Comparison of ENCODE assay signal across 10 cellular contexts in the genomic region with DNA sequence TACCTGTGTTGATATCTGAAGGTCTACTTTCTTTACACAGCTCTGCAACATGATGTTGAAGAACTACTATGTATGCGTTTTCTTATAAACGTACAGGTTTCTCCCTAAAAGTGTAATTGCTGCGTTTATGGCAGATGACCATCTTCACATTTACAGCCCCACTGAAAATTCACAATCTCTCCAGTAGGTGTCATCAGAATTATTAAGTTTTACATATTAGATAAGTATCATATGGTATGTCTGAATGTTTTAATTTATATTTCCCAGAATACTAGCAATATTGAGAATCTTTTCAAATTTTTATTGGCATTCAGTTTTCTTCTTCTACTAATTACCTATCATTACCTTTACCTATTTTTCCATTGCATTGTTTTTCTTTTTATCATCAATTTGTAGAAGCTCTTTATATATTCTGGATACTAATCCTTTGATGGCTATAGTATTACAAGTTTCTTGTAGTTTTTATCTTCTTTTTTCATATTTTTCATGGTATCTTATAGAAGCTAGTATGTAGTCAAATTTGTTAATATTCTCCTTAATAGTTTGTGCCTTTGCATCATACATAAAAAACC.
DNase-seq lines count a peak whose midpoint lies in the region; ATAC-seq and TF ChIP-seq lines count a peak whose summit lies in the region.
"Had no signal": no experiment of that assay in that cellular context is flagged by ENCODE, and none has a peak within 500 bp of the region (broad histone marks: within the 10 kb centered on the region; RNA-seq: fewer than 3 reads in every experiment).

No MANE protein-coding gene starts in this region.

- CTCF ChIA-PET in SK-N-SH (lab: Yijun Ruan, JAX), result interaction anchor here (0.6 to 3.4 kb wide), 6 partner anchors 40 to 735 kb away, joined by 3 to 17 read pairs (median 4); no protein-coding TSS in a partner anchor

- H3K4me3 ChIP-seq in SK-N-SH (ENCODE audit: low read depth in 2 of 2, low read length in 1 of 2) (no peak overlapping the region), esophagus muscularis mucosa (no peak overlapping the region), testis (no peak overlapping the region), H7 (ENCODE audit: insufficient read depth, low read depth, low read length) (no peak overlapping the region)

- TF ChIP-seq RAD21 in SK-N-SH (IDR thresholded peaks at IDR 0.05; ENCODE audit: low read length), result peak; percentile 50; the same call in 1 of the 2 replicates

- TF ChIP-seq POLR2A in esophagus muscularis mucosa (IDR thresholded peaks at IDR 0.05; ENCODE audit: low read depth) (no peak), testis (IDR thresholded peaks at IDR 0.05) (no peak)

- H3F3A ChIP-seq in SK-N-SH (replicated peaks; ENCODE audit: insufficient read depth), result no peaks in the 10 kb centered on the region

- whole genome bisulfite sequencing in SK-N-SH (ENCODE audit: low lambda C conversion rate), result 71% methylated on average over 3 of the region's 3 CpGs
- 77% methylated on average over 3 of the region's 3 CpGs for WGBS in esophagus muscularis mucosa
- 68 to 82% methylated on average over 3 of the region's 3 CpGs for WGBS in testis, 2 donors

- no peak for DNase-seq in SK-N-SH
- peak; percentile 26 for DNase-seq in NCI-H69 (lab: John Stamatoyannopoulos, UW)
- no peak for DNase-seq in esophagus muscularis mucosa (ENCODE audit: extremely low spot score)
- DNase-seq in testis, result no peak
- no peak for DNase-seq in H7
- no peak for DNase-seq in stimulated activated naive CD4-positive, alpha-beta T cell (lab: John Stamatoyannopoulos, UW)
- DNase-seq in GF-D8 (lab: John Stamatoyannopoulos, UW), result no peak
- DNase-seq: GDM1, NCI-H1436 treated with DMSO at 0.1 percent for 48 hours had no signal

- TF ChIP-seq EP300 in SK-N-SH (IDR thresholded peaks at IDR 0.05; ENCODE audit: borderline replicate concordance in 1 of 2, low read depth in 1 of 2, low read length in 1 of 2), result no peak
- no peak for TF ChIP-seq EP300 in esophagus muscularis mucosa (IDR thresholded peaks at IDR 0.05)

- no peak overlapping the region for H3K4me2 ChIP-seq in SK-N-SH

- H3K4me1 ChIP-seq in SK-N-SH (ENCODE audit: control insufficient read depth in 1 of 2, insufficient read depth in 2 of 2, low read depth in 1 of 2, low read length in 1 of 2) (peaks cover 0 to 4% of the 10 kb centered on the region in 2 experiments; a peak in 2 of 4 replicates), esophagus muscularis mucosa (peaks cover 0 to 16% (median 12%) of the 10 kb centered on the region in 4 donors), testis (no peaks in the 10 kb centered on the region)

- H3K27ac ChIP-seq in SK-N-SH (ENCODE audit: low read depth in 2 of 2, low read length in 1 of 2) (no peak overlapping the region), esophagus muscularis mucosa (replicated peaks in 1 of 4) (no peak overlapping the region), testis (no peak overlapping the region)

- H3K9me2 ChIP-seq in SK-N-SH, result no peaks in the 10 kb centered on the region

- POLR2A ChIA-PET in SK-N-SH (lab: Yijun Ruan, JAX), result no interaction called here

- H3K79me2 ChIP-seq in SK-N-SH (ENCODE audit: insufficient read depth), result no peaks in the 10 kb centered on the region

- H2AFZ ChIP-seq in SK-N-SH (ENCODE audit: low read depth), result no peak overlapping the region

- peaks cover 4% of the 10 kb centered on the region; the same call in 1 of the 2 replicates for H3K9me3 ChIP-seq in SK-N-SH
- no peaks in the 10 kb centered on the region for H3K9me3 ChIP-seq in esophagus muscularis mucosa
- no peaks in the 10 kb centered on the region for H3K9me3 ChIP-seq in testis

- intact Hi-C loops in esophagus muscularis mucosa (cut with DNase I) (loop anchor here (10.0 kb wide), 1 partner anchor 323 kb away; no protein-coding TSS in a partner anchor), testis (cut with DNase I; ENCODE audit: low total_unique reads) (no loop called here)

- no peaks in the 10 kb centered on the region for H3K36me3 ChIP-seq in SK-N-SH (replicated peaks in 1 of 2; ENCODE audit: control insufficient read depth in 1 of 2, insufficient read depth in 2 of 2, low read length in 1 of 2)
- H3K36me3 ChIP-seq in esophagus muscularis mucosa, result no peaks in the 10 kb centered on the region
- H3K36me3 ChIP-seq in testis (ENCODE audit: low read depth, missing control alignments), result no peaks in the 10 kb centered on the region
- H3K36me3 ChIP-seq in H7 (replicated peaks; ENCODE audit: control insufficient read depth, insufficient read depth, low read length), result no peaks in the 10 kb centered on the region

- H3K9ac ChIP-seq in SK-N-SH, result no peak overlapping the region

- no peak for ATAC-seq in SK-N-SH treated with all-trans-retinoic acid at 6 μM for 48 hours

- H3K27me3 ChIP-seq in SK-N-SH (ENCODE audit: insufficient read depth) (no peaks in the 10 kb centered on the region), esophagus muscularis mucosa (no peaks in the 10 kb centered on the region), testis (no peaks in the 10 kb centered on the region), H7 (ENCODE audit: control insufficient read depth, insufficient read depth, low read length) (no peaks in the 10 kb centered on the region)

- H4K20me1 ChIP-seq in SK-N-SH (ENCODE audit: insufficient read depth), result no peaks in the 10 kb centered on the region

- TF ChIP-seq CTCF in SK-N-SH (IDR thresholded peaks at IDR 0.05), result peak; percentile 53
- peak; percentile 26 to 62 (median 43) for TF ChIP-seq CTCF in esophagus muscularis mucosa (IDR thresholded peaks at IDR 0.05)
- TF ChIP-seq CTCF in testis (IDR thresholded peaks at IDR 0.05), result peak; percentile 24 to 44 (median 30)

TF ChIP-seq in SK-N-SH, 30 proteins besides CTCF, POLR2A, EP300 and RAD21:
- TF ChIP-seq, protein P1, sequence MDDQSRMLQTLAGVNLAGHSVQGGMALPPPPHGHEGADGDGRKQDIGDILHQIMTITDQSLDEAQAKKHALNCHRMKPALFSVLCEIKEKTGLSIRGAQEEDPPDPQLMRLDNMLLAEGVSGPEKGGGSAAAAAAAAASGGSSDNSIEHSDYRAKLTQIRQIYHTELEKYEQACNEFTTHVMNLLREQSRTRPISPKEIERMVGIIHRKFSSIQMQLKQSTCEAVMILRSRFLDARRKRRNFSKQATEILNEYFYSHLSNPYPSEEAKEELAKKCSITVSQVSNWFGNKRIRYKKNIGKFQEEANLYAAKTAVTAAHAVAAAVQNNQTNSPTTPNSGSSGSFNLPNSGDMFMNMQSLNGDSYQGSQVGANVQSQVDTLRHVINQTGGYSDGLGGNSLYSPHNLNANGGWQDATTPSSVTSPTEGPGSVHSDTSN (IDR thresholded peaks at IDR 0.05), result no peak
- TF ChIP-seq TCF12 (IDR thresholded peaks at IDR 0.05), result no peak

TF ChIP-seq in SK-N-SH treated with all-trans-retinoic acid at 6 μM for 48 hours, 23 proteins besides CTCF, POLR2A, EP300 and RAD21 (continues in another document):
- TF ChIP-seq, protein P2, sequence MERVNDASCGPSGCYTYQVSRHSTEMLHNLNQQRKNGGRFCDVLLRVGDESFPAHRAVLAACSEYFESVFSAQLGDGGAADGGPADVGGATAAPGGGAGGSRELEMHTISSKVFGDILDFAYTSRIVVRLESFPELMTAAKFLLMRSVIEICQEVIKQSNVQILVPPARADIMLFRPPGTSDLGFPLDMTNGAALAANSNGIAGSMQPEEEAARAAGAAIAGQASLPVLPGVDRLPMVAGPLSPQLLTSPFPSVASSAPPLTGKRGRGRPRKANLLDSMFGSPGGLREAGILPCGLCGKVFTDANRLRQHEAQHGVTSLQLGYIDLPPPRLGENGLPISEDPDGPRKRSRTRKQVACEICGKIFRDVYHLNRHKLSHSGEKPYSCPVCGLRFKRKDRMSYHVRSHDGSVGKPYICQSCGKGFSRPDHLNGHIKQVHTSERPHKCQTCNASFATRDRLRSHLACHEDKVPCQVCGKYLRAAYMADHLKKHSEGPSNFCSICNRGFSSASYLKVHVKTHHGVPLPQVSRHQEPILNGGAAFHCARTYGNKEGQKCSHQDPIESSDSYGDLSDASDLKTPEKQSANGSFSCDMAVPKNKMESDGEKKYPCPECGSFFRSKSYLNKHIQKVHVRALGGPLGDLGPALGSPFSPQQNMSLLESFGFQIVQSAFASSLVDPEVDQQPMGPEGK (CRISPR knock-in tag; IDR thresholded peaks at IDR 0.05; ENCODE audit: borderline replicate concordance), result no peak
- TF ChIP-seq ZFP3 (CRISPR knock-in tag; IDR thresholded peaks at IDR 0.05), result no peak
- no peak for TF ChIP-seq PPARA (CRISPR knock-in tag; IDR thresholded peaks at IDR 0.05; ENCODE audit: borderline replicate concordance)
- no peak for TF ChIP-seq ZC3H10 (CRISPR knock-in tag; IDR thresholded peaks at IDR 0.05)
- TF ChIP-seq CSDC2 (CRISPR knock-in tag; IDR thresholded peaks at IDR 0.05), result no peak
- no peak for TF ChIP-seq RARB (CRISPR knock-in tag; IDR thresholded peaks at IDR 0.05)
- no peak for TF ChIP-seq BACH2 (CRISPR knock-in tag; IDR thresholded peaks at IDR 0.05; ENCODE audit: borderline replicate concordance)
- no peak for TF ChIP-seq ZNF565 (CRISPR knock-in tag; conservative IDR thresholded peaks at IDR 0.05; ENCODE audit: low read depth)
- no peak for TF ChIP-seq SNAI2 (CRISPR knock-in tag; IDR thresholded peaks at IDR 0.05)
- TF ChIP-seq TOX (CRISPR knock-in tag; IDR thresholded peaks at IDR 0.05; ENCODE audit: borderline replicate concordance), result no peak
- TF ChIP-seq, protein P3, sequence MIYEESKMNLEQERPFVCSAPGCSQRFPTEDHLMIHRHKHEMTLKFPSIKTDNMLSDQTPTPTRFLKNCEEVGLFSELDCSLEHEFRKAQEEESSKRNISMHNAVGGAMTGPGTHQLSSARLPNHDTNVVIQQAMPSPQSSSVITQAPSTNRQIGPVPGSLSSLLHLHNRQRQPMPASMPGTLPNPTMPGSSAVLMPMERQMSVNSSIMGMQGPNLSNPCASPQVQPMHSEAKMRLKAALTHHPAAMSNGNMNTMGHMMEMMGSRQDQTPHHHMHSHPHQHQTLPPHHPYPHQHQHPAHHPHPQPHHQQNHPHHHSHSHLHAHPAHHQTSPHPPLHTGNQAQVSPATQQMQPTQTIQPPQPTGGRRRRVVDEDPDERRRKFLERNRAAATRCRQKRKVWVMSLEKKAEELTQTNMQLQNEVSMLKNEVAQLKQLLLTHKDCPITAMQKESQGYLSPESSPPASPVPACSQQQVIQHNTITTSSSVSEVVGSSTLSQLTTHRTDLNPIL (CRISPR knock-in tag; IDR thresholded peaks at IDR 0.05; ENCODE audit: low read depth), result no peak
- TF ChIP-seq ZNF8 (CRISPR knock-in tag; IDR thresholded peaks at IDR 0.05), result no peak
- no peak for TF ChIP-seq OSR1 (CRISPR knock-in tag; IDR thresholded peaks at IDR 0.05)
- TF ChIP-seq GLIS3 (CRISPR knock-in tag; IDR thresholded peaks at IDR 0.05), result no peak
- TF ChIP-seq TCF4 (CRISPR knock-in tag; IDR thresholded peaks at IDR 0.05; ENCODE audit: borderline replicate concordance), result no peak
